8 cellular contexts compared by ENCODE assay signal in the genomic region with DNA sequence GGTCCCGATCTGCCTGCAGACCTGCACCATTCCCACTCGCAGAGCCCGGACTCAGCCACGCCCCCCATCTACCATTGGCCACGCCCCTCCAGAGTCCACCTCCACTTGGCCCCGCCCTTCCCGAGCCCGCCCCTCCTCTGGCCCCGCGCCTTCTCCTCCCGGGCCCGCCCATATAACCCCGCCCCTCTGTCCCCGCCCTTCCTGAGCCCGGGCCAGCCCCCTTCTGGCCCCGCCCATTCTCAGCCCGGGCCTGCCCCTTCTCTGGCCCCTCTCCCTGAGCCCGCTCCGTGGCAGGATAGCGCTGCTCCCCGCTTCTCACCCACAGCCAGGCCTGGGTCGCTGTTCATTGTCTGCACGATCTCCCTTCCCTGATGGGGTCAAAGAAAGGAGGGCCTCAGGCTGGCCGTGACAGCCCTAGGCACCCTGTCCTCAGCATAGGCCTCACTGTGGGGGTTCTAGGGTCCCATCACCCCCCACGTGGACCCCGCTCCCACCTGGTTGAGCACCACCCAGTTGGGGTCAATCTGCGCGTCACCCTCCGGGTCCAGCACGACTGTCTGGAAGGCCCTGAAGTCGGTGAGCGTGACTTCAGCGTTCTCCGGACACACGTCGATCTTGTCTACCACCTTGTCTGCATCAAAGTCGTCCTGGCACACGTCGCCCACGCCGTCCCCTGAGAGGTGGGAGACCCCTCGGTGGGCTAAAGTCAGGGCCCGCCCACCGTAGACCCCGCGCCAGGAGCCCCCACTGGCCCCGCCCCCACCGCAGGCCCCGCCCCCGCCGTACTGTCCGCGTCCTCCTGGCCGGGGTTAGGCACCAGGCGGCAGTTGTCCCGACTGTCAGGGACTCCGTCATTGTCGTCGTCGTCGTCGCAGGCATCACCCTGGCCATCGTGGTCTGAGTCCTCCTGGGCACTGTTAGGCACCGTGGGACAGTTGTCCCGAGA. TPM values are rescaled to one million over a fixed set of nuclear protein-coding genes. Genes with fewer than 3 reads are reported as not detected.
DNase-seq lines count a peak whose midpoint lies in the region; ATAC-seq and TF ChIP-seq lines count a peak whose summit lies in the region.

No MANE protein-coding gene starts in this region.

- H3K4me1 ChIP-seq in Caco-2 (peaks cover 8% of the 10 kb centered on the region; the same call in 1 of the 2 replicates), adrenal gland (replicated peaks in 1 of 2) (peaks cover 3 to 13% of the 10 kb centered on the region in 2 donors)

- TF ChIP-seq POLR2A in adrenal gland (IDR thresholded peaks at IDR 0.05) = no peak

- H3K27me3 ChIP-seq in Caco-2 (replicated peaks; ENCODE audit: control insufficient read depth, insufficient read depth, low read length) = peaks cover 2% of the 10 kb centered on the region
- H3K27me3 ChIP-seq in adrenal gland = peaks cover 46% of the 10 kb centered on the region

- H3K36me3 ChIP-seq in Caco-2 (ENCODE audit: control insufficient read depth, insufficient read depth, low read length) (no peaks in the 10 kb centered on the region), adrenal gland (replicated peaks in 1 of 2) (no peaks in the 10 kb centered on the region)

- TF ChIP-seq CTCF in Caco-2 (IDR thresholded peaks at IDR 0.05; ENCODE audit: insufficient read depth in 1 of 2, low read depth in 1 of 2, low read length in 1 of 2, severe bottlenecking in 1 of 2, unreplicated experiment in 1 of 2) (no peak), adrenal gland (IDR thresholded peaks at IDR 0.05) (no peak)

- ATAC-seq in HG03135 (IDR thresholded peaks at IDR 0.05; ENCODE audit: unreplicated experiment) = no peak

- no TSS peak for BruUV-seq in Caco-2 (replicated peaks; lab: Mats Ljungman, UMichigan)

- no peaks in the 10 kb centered on the region for H3K9me3 Mint-ChIP-seq in Caco-2 (ENCODE audit: unreplicated experiment)

- WGBS in adrenal gland, 4 donors = 10 to 17% (median 12%) methylated on average over 12 to 65 of the region's 65 CpGs

- POLR2A ChIA-PET in Caco-2 (lab: Charles Lee) = no interaction called here

- H3K9me3 ChIP-seq in Caco-2 (no peaks in the 10 kb centered on the region), adrenal gland (replicated peaks in 1 of 3) (no peaks in the 10 kb centered on the region), iPS-18c (ENCODE audit: control insufficient read depth, insufficient read depth, low read length) (peaks cover 2% of the 10 kb centered on the region)

- DNase-seq in Caco-2 (peak; percentile 80 to 88), LHCN-M2 (ENCODE audit: low read depth) (peak; percentile 45), T-helper 22 cell (ENCODE audit: low read depth) (peak; percentile 43), adrenal gland (peak in 6 of 7 donors; percentile 44 to 85 (median 69)), NCI-H510A treated with DMSO at 0.1 percent for 48 hours (lab: John Stamatoyannopoulos, UW) (no peak)
- DNase-seq in stimulated activated CD4-positive, alpha-beta T cell treated with anti-CD3 and anti-CD28 coated beads, Interleukin-4, amount 100 ng/mL, for 24 hours = peak; percentile 67

- peaks cover 18% of the 10 kb centered on the region for H3K4me1 Mint-ChIP-seq in Caco-2 (ENCODE audit: low read depth, unreplicated experiment)

- no peaks in the 10 kb centered on the region for H3K36me3 Mint-ChIP-seq in Caco-2 (ENCODE audit: insufficient read depth, unreplicated experiment)

- no peak overlapping the region for H3K4me3 ChIP-seq in Caco-2 (ENCODE audit: low read depth, low read length)
- H3K4me3 ChIP-seq in adrenal gland = peak overlapping the region in 1 of 4 donors; percentile 28
- H3K4me3 ChIP-seq in iPS-18c (ENCODE audit: insufficient read depth, low read depth, low read length) = peak overlapping the region; percentile 25; the same call in 1 of the 2 replicates

- H3K27ac Mint-ChIP-seq in Caco-2 (ENCODE audit: unreplicated experiment) = no peak overlapping the region

- CTCF ChIA-PET in Caco-2 (lab: Charles Lee) = no interaction called here

- peaks cover 17% of the 10 kb centered on the region for H3K27me3 Mint-ChIP-seq in Caco-2 (ENCODE audit: insufficient read depth, unreplicated experiment)

- H3K4me3 Mint-ChIP-seq in Caco-2 (ENCODE audit: unreplicated experiment) = peak overlapping the region; percentile 57

- H3K27ac ChIP-seq in adrenal gland = no peak overlapping the region

- intact Hi-C loops in Caco-2 (cut with micrococcal nuclease; ENCODE audit: unreplicated experiment) = no loop called here
- intact Hi-C loops in adrenal gland (cut with DNase I) = no loop called here

RNA-seq across cellular contexts. Expression of a gene that starts 5.7 kb away (rescaled TPM):
- 0.14 and 0.16 TPM in 2 replicates for total RNA-seq in Caco-2 (2022)
- total RNA-seq in LHCN-M2 (2014; rRNA removed) = 0.13 TPM in 1 of 2 replicates, not detected in the other
- polyA plus RNA-seq in LHCN-M2 (2012) = 0.28 TPM
- under 1 TPM in 1 of 8 donors, not detected in 7; 0.11 TPM for total RNA-seq in adrenal gland
- under 1 TPM in 2 of 3 donors, not detected in 1; 0.16 to 0.17 TPM for polyA plus RNA-seq in adrenal gland

RNA-seq across cellular contexts. Expression of a gene that starts 46.3 kb away (rescaled TPM):
- 93.8 and 96.6 TPM in 2 replicates for total RNA-seq in Caco-2 (2022)
- 56.5 and 76.0 TPM in 2 replicates for total RNA-seq in LHCN-M2 (2014; rRNA removed)
- polyA plus RNA-seq in LHCN-M2 (2012) = 32.1 TPM
- total RNA-seq in adrenal gland = 100 to 1,000 TPM in 1 of 8 donors, 10 to 100 TPM in 7; 57.7 to 141 (median 80.1) TPM
- 10 to 100 TPM; 27.6 to 80.8 (median 55.1) TPM for polyA plus RNA-seq in adrenal gland
